8 cellular contexts compared by ENCODE assay signal in the genomic region with DNA sequence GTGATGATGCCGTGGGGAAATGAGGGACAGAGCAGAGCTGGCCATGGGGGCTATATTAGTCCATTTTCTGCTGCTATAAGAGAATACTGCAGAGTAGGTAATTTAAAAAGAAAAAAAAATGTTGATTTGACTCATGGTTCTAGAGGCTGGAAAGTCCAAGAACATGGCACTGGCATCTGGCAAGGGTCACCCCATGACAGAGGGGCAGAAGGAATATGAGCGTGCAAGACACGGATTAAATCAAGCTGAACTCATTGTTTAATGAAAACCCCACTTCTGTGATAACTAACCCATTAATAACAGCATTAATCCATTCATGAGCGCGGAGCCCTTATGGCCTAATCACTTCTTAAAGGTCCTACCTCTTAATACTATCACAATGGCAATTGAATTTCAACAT.
"Had no signal": no experiment of that assay in that cellular context is flagged by ENCODE, and none has a peak within 500 bp of the region (broad histone marks: within the 10 kb centered on the region; RNA-seq: fewer than 3 reads in every experiment).

No MANE protein-coding gene starts in this region.

- ATAC-seq: GM12878 had no signal

- FAIRE-seq: G401.6, GM12878, GM12891, GM12892, GM18507, GM19239 had no signal

- H3K4me3 ChIP-seq: GM12878 had no signal

- DNase-seq: GDM1, GF-D8 had no signal
